Comparison of ENCODE assay signal across 1 cellular context in the genomic region with DNA sequence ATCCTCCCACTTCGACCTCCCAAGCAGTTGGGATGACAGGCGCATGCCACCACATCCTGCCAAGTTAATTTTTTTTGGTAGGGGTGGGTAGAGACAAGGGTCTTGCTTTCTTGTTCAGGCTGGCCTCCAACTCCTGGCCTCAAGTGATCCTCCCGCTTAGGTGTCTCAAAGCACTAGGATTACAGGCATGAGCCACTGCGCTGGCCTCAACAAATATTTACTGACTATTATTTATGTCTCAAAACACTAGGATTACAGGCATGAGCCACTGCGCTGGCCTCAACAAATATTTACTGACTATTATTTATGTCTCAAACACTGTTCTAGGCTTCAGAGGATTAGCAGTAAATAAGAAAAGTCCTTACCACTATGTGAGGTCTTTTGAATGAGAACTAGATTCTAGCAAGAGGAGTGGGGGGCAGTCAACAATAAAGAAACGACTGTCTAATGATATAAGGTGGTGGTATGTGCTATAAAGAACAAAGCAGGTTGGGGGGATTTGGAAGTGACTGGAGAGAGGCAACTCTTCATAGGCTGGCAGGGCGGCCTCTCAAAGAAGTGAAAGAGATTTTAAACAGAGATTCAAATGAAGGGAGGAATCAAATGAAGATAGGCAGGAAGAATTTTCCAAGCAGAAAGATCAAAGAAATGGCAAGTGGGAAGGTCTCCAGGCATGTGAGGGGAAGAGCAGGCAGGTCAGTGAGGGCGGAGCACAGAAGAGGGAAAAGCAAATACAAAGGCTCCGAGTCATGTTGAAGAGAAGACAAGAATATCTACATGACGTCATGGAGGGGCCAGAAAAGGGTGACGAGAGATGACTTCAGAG.
TF ChIP-seq lines count a peak whose summit lies in the region.

No MANE protein-coding gene starts in this region.

TF ChIP-seq in HepG2, 621 proteins besides CTCF, POLR2A, EP300 and RAD21 (continued from another document and continues in another):
- TF ChIP-seq, protein P1, sequence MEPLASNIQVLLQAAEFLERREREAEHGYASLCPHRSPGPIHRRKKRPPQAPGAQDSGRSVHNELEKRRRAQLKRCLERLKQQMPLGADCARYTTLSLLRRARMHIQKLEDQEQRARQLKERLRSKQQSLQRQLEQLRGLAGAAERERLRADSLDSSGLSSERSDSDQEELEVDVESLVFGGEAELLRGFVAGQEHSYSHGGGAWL (CRISPR knock-in tag; IDR thresholded peaks at IDR 0.05), result no peak
- no peak for TF ChIP-seq ZNF781 (CRISPR knock-in tag; IDR thresholded peaks at IDR 0.05; ENCODE audit: borderline replicate concordance, not compliant biosample characterization)
- 0 out of 2 replicates have a peak, but pooled peaks have one; percentile 20 for TF ChIP-seq YEATS4 (CRISPR knock-in tag; IDR thresholded peaks at IDR 0.05; ENCODE audit: borderline replicate concordance)
- TF ChIP-seq ZFP37 (CRISPR knock-in tag; IDR thresholded peaks at IDR 0.05; ENCODE audit: borderline replicate concordance), result no peak
- no peak for TF ChIP-seq TMF1 (CRISPR knock-in tag; IDR thresholded peaks at IDR 0.05; ENCODE audit: low read depth)
- no peak for TF ChIP-seq ZC3H13 (CRISPR knock-in tag; IDR thresholded peaks at IDR 0.05)
- peak in 1 of 2 experiments; percentile 23; a peak in 1 of 4 replicates for TF ChIP-seq KLF16 (CRISPR knock-in tag; IDR thresholded peaks at IDR 0.05)
- TF ChIP-seq HDAC2 (CRISPR knock-in tag; IDR thresholded peaks at IDR 0.05), result peak; percentile 84
- peak; percentile 92 for TF ChIP-seq FOXK1 (CRISPR knock-in tag; IDR thresholded peaks at IDR 0.05; ENCODE audit: borderline replicate concordance, low read depth)
- TF ChIP-seq, protein P2, sequence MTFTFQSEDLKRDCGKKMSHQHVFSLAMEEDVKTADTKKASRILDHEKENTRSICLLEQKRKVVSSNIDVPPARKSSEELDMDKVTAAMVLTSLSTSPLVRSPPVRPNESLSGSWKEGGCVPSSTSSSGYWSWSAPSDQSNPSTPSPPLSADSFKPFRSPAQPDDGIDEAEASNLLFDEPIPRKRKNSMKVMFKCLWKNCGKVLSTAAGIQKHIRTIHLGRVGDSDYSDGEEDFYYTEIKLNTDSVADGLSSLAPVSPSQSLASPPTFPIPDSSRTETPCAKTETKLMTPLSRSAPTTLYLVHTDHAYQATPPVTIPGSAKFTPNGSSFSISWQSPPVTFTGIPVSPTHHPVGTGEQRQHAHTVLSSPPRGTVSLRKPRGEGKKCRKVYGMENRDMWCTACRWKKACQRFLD (CRISPR knock-in tag; IDR thresholded peaks at IDR 0.05; ENCODE audit: borderline replicate concordance), result 0 out of 2 replicates have a peak, but pooled peaks have one; percentile 22
- no peak for TF ChIP-seq TSC22D2 (CRISPR knock-in tag; IDR thresholded peaks at IDR 0.05; ENCODE audit: borderline replicate concordance)
- TF ChIP-seq, protein P3, sequence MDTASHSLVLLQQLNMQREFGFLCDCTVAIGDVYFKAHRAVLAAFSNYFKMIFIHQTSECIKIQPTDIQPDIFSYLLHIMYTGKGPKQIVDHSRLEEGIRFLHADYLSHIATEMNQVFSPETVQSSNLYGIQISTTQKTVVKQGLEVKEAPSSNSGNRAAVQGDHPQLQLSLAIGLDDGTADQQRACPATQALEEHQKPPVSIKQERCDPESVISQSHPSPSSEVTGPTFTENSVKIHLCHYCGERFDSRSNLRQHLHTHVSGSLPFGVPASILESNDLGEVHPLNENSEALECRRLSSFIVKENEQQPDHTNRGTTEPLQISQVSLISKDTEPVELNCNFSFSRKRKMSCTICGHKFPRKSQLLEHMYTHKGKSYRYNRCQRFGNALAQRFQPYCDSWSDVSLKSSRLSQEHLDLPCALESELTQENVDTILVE (CRISPR knock-in tag; IDR thresholded peaks at IDR 0.05), result peak; percentile 43; the same call in 1 of the 2 replicates
- TF ChIP-seq, protein P4, sequence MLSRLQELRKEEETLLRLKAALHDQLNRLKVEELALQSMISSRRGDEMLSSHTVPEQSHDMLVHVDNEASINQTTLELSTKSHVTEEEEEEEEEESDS (CRISPR knock-in tag; IDR thresholded peaks at IDR 0.05; ENCODE audit: borderline replicate concordance), result no peak
- TF ChIP-seq, protein P5, sequence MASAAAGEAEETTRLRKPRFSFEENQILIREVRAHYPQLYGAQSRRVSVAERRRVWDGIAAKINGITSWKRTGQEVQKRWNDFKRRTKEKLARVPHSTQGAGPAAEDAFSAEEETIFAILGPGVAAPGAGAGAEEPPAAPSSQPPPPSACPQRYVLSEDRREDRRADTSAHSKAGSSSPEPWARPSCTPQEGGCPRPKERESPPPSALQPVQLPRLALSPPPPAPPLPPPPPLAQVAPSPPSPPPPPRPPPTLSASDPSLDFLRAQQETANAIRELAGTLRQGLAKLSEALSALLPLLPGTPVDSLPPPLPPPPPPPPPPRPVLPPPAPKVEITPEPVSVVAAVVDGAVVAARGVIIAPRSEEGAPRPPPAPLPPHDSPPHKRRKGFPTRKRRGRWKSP (CRISPR knock-in tag; IDR thresholded peaks at IDR 0.05), result peak; percentile 67; the same call in 1 of the 2 replicates
- TF ChIP-seq SMARCC2 (IDR thresholded peaks at IDR 0.05), result no peak
- TF ChIP-seq, protein P6, sequence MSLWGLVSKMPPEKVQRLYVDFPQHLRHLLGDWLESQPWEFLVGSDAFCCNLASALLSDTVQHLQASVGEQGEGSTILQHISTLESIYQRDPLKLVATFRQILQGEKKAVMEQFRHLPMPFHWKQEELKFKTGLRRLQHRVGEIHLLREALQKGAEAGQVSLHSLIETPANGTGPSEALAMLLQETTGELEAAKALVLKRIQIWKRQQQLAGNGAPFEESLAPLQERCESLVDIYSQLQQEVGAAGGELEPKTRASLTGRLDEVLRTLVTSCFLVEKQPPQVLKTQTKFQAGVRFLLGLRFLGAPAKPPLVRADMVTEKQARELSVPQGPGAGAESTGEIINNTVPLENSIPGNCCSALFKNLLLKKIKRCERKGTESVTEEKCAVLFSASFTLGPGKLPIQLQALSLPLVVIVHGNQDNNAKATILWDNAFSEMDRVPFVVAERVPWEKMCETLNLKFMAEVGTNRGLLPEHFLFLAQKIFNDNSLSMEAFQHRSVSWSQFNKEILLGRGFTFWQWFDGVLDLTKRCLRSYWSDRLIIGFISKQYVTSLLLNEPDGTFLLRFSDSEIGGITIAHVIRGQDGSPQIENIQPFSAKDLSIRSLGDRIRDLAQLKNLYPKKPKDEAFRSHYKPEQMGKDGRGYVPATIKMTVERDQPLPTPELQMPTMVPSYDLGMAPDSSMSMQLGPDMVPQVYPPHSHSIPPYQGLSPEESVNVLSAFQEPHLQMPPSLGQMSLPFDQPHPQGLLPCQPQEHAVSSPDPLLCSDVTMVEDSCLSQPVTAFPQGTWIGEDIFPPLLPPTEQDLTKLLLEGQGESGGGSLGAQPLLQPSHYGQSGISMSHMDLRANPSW (CRISPR knock-in tag; IDR thresholded peaks at IDR 0.05; ENCODE audit: borderline replicate concordance), result peak; percentile 60; the same call in 1 of the 2 replicates
- TF ChIP-seq, protein P7, sequence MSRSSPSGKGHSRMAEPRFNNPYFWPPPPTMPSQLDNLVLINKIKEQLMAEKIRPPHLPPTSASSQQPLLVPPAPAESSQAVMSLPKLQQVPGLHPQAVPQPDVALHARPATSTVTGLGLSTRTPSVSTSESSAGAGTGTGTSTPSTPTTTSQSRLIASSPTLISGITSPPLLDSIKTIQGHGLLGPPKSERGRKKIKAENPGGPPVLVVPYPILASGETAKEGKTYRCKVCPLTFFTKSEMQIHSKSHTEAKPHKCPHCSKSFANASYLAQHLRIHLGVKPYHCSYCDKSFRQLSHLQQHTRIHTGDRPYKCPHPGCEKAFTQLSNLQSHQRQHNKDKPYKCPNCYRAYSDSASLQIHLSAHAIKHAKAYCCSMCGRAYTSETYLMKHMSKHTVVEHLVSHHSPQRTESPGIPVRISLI (CRISPR knock-in tag; IDR thresholded peaks at IDR 0.05; ENCODE audit: borderline replicate concordance), result no peak
- no peak for TF ChIP-seq NFE2L1 (CRISPR knock-in tag; IDR thresholded peaks at IDR 0.05; ENCODE audit: borderline replicate concordance)
- TF ChIP-seq YY1 (IDR thresholded peaks at IDR 0.05; ENCODE audit: insufficient read depth, insufficient replicate concordance, low read depth, low read length), result no peak
- no peak for TF ChIP-seq SP1 (IDR thresholded peaks at IDR 0.05)
- no peak for TF ChIP-seq SP1 (CRISPR knock-in tag; IDR thresholded peaks at IDR 0.05)
- no peak; the same call in 1 of the 2 replicates for TF ChIP-seq ZNF749 (CRISPR knock-in tag; IDR thresholded peaks at IDR 0.05; ENCODE audit: borderline replicate concordance)
- TF ChIP-seq WIZ (CRISPR knock-in tag; IDR thresholded peaks at IDR 0.05), result no peak
- no peak for TF ChIP-seq ZNF549 (CRISPR knock-in tag; IDR thresholded peaks at IDR 0.05)
- TF ChIP-seq, protein P8, sequence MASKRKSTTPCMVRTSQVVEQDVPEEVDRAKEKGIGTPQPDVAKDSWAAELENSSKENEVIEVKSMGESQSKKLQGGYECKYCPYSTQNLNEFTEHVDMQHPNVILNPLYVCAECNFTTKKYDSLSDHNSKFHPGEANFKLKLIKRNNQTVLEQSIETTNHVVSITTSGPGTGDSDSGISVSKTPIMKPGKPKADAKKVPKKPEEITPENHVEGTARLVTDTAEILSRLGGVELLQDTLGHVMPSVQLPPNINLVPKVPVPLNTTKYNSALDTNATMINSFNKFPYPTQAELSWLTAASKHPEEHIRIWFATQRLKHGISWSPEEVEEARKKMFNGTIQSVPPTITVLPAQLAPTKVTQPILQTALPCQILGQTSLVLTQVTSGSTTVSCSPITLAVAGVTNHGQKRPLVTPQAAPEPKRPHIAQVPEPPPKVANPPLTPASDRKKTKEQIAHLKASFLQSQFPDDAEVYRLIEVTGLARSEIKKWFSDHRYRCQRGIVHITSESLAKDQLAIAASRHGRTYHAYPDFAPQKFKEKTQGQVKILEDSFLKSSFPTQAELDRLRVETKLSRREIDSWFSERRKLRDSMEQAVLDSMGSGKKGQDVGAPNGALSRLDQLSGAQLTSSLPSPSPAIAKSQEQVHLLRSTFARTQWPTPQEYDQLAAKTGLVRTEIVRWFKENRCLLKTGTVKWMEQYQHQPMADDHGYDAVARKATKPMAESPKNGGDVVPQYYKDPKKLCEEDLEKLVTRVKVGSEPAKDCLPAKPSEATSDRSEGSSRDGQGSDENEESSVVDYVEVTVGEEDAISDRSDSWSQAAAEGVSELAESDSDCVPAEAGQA (IDR thresholded peaks at IDR 0.05; ENCODE audit: low read depth), result peak; percentile 81
- TF ChIP-seq, protein P8 (CRISPR knock-in tag; IDR thresholded peaks at IDR 0.05; ENCODE audit: borderline replicate concordance), result peak; percentile 83; the same call in 1 of the 2 replicates
- no peak for TF ChIP-seq MAFG (CRISPR knock-in tag; IDR thresholded peaks at IDR 0.05)
- peak; percentile 39 for TF ChIP-seq HNF4A (CRISPR knock-in tag; IDR thresholded peaks at IDR 0.05)
- TF ChIP-seq, protein P9, sequence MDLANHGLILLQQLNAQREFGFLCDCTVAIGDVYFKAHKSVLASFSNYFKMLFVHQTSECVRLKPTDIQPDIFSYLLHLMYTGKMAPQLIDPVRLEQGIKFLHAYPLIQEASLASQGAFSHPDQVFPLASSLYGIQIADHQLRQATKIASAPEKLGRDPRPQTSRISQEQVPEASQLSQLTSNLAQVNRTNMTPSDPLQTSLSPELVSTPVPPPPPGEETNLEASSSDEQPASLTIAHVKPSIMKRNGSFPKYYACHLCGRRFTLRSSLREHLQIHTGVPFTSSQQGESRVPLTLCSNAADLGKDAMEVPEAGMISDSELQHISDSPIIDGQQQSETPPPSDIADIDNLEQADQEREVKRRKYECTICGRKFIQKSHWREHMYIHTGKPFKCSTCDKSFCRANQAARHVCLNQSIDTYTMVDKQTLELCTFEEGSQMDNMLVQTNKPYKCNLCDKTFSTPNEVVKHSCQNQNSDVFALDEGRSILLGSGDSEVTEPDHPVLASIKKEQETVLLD (CRISPR knock-in tag; IDR thresholded peaks at IDR 0.05; ENCODE audit: low read depth), result 0 out of 2 replicates have a peak, but pooled peaks have one; percentile 34
- TF ChIP-seq ZNF234 (CRISPR knock-in tag; conservative IDR thresholded peaks at IDR 0.05), result no peak
- TF ChIP-seq HOXA3 (CRISPR knock-in tag; IDR thresholded peaks at IDR 0.05), result peak; percentile 93
- TF ChIP-seq, protein P10, sequence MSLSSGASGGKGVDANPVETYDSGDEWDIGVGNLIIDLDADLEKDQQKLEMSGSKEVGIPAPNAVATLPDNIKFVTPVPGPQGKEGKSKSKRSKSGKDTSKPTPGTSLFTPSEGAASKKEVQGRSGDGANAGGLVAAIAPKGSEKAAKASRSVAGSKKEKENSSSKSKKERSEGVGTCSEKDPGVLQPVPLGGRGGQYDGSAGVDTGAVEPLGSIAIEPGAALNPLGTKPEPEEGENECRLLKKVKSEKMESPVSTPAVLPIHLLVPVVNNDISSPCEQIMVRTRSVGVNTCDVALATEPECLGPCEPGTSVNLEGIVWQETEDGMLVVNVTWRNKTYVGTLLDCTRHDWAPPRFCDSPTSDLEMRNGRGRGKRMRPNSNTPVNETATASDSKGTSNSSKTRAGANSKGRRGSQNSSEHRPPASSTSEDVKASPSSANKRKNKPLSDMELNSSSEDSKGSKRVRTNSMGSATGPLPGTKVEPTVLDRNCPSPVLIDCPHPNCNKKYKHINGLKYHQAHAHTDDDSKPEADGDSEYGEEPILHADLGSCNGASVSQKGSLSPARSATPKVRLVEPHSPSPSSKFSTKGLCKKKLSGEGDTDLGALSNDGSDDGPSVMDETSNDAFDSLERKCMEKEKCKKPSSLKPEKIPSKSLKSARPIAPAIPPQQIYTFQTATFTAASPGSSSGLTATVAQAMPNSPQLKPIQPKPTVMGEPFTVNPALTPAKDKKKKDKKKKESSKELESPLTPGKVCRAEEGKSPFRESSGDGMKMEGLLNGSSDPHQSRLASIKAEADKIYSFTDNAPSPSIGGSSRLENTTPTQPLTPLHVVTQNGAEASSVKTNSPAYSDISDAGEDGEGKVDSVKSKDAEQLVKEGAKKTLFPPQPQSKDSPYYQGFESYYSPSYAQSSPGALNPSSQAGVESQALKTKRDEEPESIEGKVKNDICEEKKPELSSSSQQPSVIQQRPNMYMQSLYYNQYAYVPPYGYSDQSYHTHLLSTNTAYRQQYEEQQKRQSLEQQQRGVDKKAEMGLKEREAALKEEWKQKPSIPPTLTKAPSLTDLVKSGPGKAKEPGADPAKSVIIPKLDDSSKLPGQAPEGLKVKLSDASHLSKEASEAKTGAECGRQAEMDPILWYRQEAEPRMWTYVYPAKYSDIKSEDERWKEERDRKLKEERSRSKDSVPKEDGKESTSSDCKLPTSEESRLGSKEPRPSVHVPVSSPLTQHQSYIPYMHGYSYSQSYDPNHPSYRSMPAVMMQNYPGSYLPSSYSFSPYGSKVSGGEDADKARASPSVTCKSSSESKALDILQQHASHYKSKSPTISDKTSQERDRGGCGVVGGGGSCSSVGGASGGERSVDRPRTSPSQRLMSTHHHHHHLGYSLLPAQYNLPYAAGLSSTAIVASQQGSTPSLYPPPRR (CRISPR knock-in tag; IDR thresholded peaks at IDR 0.05; ENCODE audit: borderline replicate concordance), result peak; percentile 99
